Comparison of ENCODE assay signal across 11 cellular contexts in genomic region chr11:6377902-6378694, GRCh38. TPM values are rescaled to one million over a fixed set of nuclear protein-coding genes. Genes with fewer than 3 reads are reported as not detected.
DNase-seq lines count a peak whose midpoint lies in the region; ATAC-seq and TF ChIP-seq lines count a peak whose summit lies in the region.
"Had no signal": no experiment of that assay in that cellular context is flagged by ENCODE, and none has a peak within 500 bp of the region (broad histone marks: within the 10 kb centered on the region; RNA-seq: fewer than 3 reads in every experiment).

No MANE protein-coding gene starts in this region.

- no peaks in the 10 kb centered on the region for H3K27me3 Mint-ChIP-seq in activated CD8-positive, alpha-beta memory T cell treated with anti-CD3 and anti-CD28 coated beads, Interleukin-2, amount 10 ng/mL, durations not matched to agents 7 days and 5 days
- peaks cover 2% of the 10 kb centered on the region for H3K27me3 Mint-ChIP-seq in activated naive CD8-positive, alpha-beta T cell treated with anti-CD3 and anti-CD28 coated beads, Interleukin-2, amount 10 ng/mL, durations not matched to agents 7 days and 5 days

- H3K4me3 Mint-ChIP-seq in activated CD8-positive, alpha-beta memory T cell treated with anti-CD3 and anti-CD28 coated beads, Interleukin-2, amount 10 ng/mL, durations not matched to agents 7 days and 5 days, result peak overlapping the region; percentile 38
- H3K4me3 Mint-ChIP-seq in activated naive CD8-positive, alpha-beta T cell treated with anti-CD3 and anti-CD28 coated beads, Interleukin-2, amount 10 ng/mL, durations not matched to agents 7 days and 5 days, result peak overlapping the region; percentile 82
- no peak overlapping the region for H3K4me3 Mint-ChIP-seq in stimulated activated effector memory CD8-positive, alpha-beta T cell treated with anti-CD3 and anti-CD28 coated beads, Interleukin-12 subunit alpha, Interleukin-12 subunit beta, amount 100 ng/mL, for 72 hours

- in situ Hi-C loops in mammary epithelial cell (cut with MboI; ENCODE audit: low sequenced_read_pairs in 2 of 2), result loop anchor here (5.0 to 10.0 kb wide), 2 partner anchors 64 to 127 kb away; partner anchors contain the start of gene HPX (in 1 of the 2)

- POLR2A ChIA-PET in activated naive CD8-positive, alpha-beta T cell treated with anti-CD3 and anti-CD28 coated beads, Interleukin-2, amount 10 ng/mL, durations not matched to agents 7 days and 5 days (lab: Charles Lee), result interaction anchor here (0.7 to 3.6 kb wide), 14 partner anchors 11 to 365 kb away, joined by 3 to 31 read pairs (median 5); partner anchors contain the start of genes APBB1, ARFIP2, MRPL17 and SMPD1

- no peaks in the 10 kb centered on the region for H3K79me2 ChIP-seq in mammary epithelial cell (ENCODE audit: insufficient read depth, low read length)

- no peaks in the 10 kb centered on the region for H3K9me3 ChIP-seq in colonic mucosa
- H3K9me3 ChIP-seq in mammary epithelial cell (replicated peaks; ENCODE audit: insufficient read depth, low read length), result no peaks in the 10 kb centered on the region
- H3K9me3 ChIP-seq: ovary, SJSA1 had no signal

- H3K36me3 Mint-ChIP-seq in activated CD8-positive, alpha-beta memory T cell treated with anti-CD3 and anti-CD28 coated beads, Interleukin-2, amount 10 ng/mL, durations not matched to agents 7 days and 5 days, result no peaks in the 10 kb centered on the region
- H3K36me3 Mint-ChIP-seq in activated naive CD8-positive, alpha-beta T cell treated with anti-CD3 and anti-CD28 coated beads, Interleukin-2, amount 10 ng/mL, durations not matched to agents 7 days and 5 days, result no peaks in the 10 kb centered on the region
- H3K36me3 Mint-ChIP-seq in stimulated activated effector memory CD8-positive, alpha-beta T cell treated with anti-CD3 and anti-CD28 coated beads, Interleukin-12 subunit alpha, Interleukin-12 subunit beta, amount 100 ng/mL, for 72 hours, result no peaks in the 10 kb centered on the region

- peak; percentile 79 for ATAC-seq in activated CD8-positive, alpha-beta memory T cell treated with anti-CD3 and anti-CD28 coated beads, Interleukin-2, amount 10 ng/mL, durations not matched to agents 7 days and 5 days
- peak; percentile 91 for ATAC-seq in activated naive CD8-positive, alpha-beta T cell treated with anti-CD3 and anti-CD28 coated beads, Interleukin-2, amount 10 ng/mL, durations not matched to agents 7 days and 5 days (ENCODE audit: low read depth)
- peak; percentile 53 for ATAC-seq in stimulated activated effector memory CD8-positive, alpha-beta T cell treated with anti-CD3 and anti-CD28 coated beads, Interleukin-12 subunit alpha, Interleukin-12 subunit beta, amount 100 ng/mL, for 72 hours
- no peak for ATAC-seq in HG02623 (IDR thresholded peaks at IDR 0.05; ENCODE audit: unreplicated experiment)

- H3K36me3 ChIP-seq in colonic mucosa (no peaks in the 10 kb centered on the region), mammary epithelial cell (ENCODE audit: insufficient read depth, low read length) (no peaks in the 10 kb centered on the region)
- H3K36me3 ChIP-seq: ovary, SJSA1 had no signal

- BruUV-seq in mammary epithelial cell (replicated peaks; lab: Mats Ljungman, UMichigan), result no TSS peak

- no peak overlapping the region for H3K4me2 ChIP-seq in mammary epithelial cell (ENCODE audit: insufficient read depth, low read depth, low read length)

- intact Hi-C loops in colonic mucosa (cut with DNase I), result loop anchor here (2.0 kb wide), 1 partner anchor 65 kb away; no protein-coding TSS in a partner anchor
- intact Hi-C loops in mammary epithelial cell (cut with micrococcal nuclease), result loop anchor here (5.0 kb wide), 1 partner anchor 379 kb away; no protein-coding TSS in a partner anchor

- H3K4me1 ChIP-seq in colonic mucosa (no peaks in the 10 kb centered on the region), mammary epithelial cell (ENCODE audit: insufficient read depth, low read length) (no peaks in the 10 kb centered on the region)
- H3K4me1 ChIP-seq: SJSA1 had no signal

- H3K4me1 Mint-ChIP-seq in activated CD8-positive, alpha-beta memory T cell treated with anti-CD3 and anti-CD28 coated beads, Interleukin-2, amount 10 ng/mL, durations not matched to agents 7 days and 5 days, result peaks cover 31% of the 10 kb centered on the region
- H3K4me1 Mint-ChIP-seq in activated naive CD8-positive, alpha-beta T cell treated with anti-CD3 and anti-CD28 coated beads, Interleukin-2, amount 10 ng/mL, durations not matched to agents 7 days and 5 days, result peaks cover 32% of the 10 kb centered on the region
- H3K4me1 Mint-ChIP-seq in stimulated activated effector memory CD8-positive, alpha-beta T cell treated with anti-CD3 and anti-CD28 coated beads, Interleukin-12 subunit alpha, Interleukin-12 subunit beta, amount 100 ng/mL, for 72 hours, result no peaks in the 10 kb centered on the region

- no peak overlapping the region for H3K9ac ChIP-seq in colonic mucosa (ENCODE audit: low read depth in 2 of 2, low read length in 2 of 2)
- no peak overlapping the region for H3K9ac ChIP-seq in mammary epithelial cell (ENCODE audit: insufficient read depth, low read length)

- peak overlapping the region; percentile 86 for H3K27ac Mint-ChIP-seq in activated CD8-positive, alpha-beta memory T cell treated with anti-CD3 and anti-CD28 coated beads, Interleukin-2, amount 10 ng/mL, durations not matched to agents 7 days and 5 days
- H3K27ac Mint-ChIP-seq in activated naive CD8-positive, alpha-beta T cell treated with anti-CD3 and anti-CD28 coated beads, Interleukin-2, amount 10 ng/mL, durations not matched to agents 7 days and 5 days, result peak overlapping the region; percentile 97
- no peak overlapping the region for H3K27ac Mint-ChIP-seq in stimulated activated effector memory CD8-positive, alpha-beta T cell treated with anti-CD3 and anti-CD28 coated beads, Interleukin-12 subunit alpha, Interleukin-12 subunit beta, amount 100 ng/mL, for 72 hours

- no peak overlapping the region for H3K27ac ChIP-seq in colonic mucosa
- H3K27ac ChIP-seq in mammary epithelial cell (ENCODE audit: insufficient read depth, low read depth, low read length), result no peak overlapping the region
- H3K27ac ChIP-seq: ovary, SJSA1 had no signal

- no peak for DNase-seq in activated CD8-positive, alpha-beta memory T cell treated with anti-CD3 and anti-CD28 coated beads, Interleukin-2, amount 10 ng/mL, durations not matched to agents 7 days and 5 days
- DNase-seq in activated CD8-positive, alpha-beta memory T cell treated with anti-CD3 and anti-CD28 coated beads for 24 hours, result no peak
- DNase-seq in NAMALWA (ENCODE audit: low spot score), result peak; percentile 9
- DNase-seq in activated naive CD8-positive, alpha-beta T cell treated with anti-CD3 and anti-CD28 coated beads, Interleukin-2, amount 10 ng/mL, durations not matched to agents 7 days and 5 days, result no peak
- no peak for DNase-seq in stimulated activated effector memory CD8-positive, alpha-beta T cell treated with anti-CD3 and anti-CD28 coated beads, Interleukin-12 subunit alpha, Interleukin-12 subunit beta, amount 100 ng/mL, for 72 hours (ENCODE audit: low spot score in 2 of 2)
- DNase-seq in colonic mucosa, result no peak
- no peak for DNase-seq in mammary epithelial cell
- DNase-seq: NCI-H1436 treated with DMSO at 0.1 percent for 48 hours, ovary had no signal

- CTCF ChIA-PET in activated CD8-positive, alpha-beta memory T cell treated with anti-CD3 and anti-CD28 coated beads, Interleukin-2, amount 10 ng/mL, durations not matched to agents 7 days and 5 days (lab: Charles Lee), result interaction anchor here (0.8 to 21.6 kb wide), 37 partner anchors 10 to 328 kb away, joined by 3 to 571 read pairs (median 9); partner anchors contain the start of genes APBB1, ARFIP2, CAVIN3 and HPX
- CTCF ChIA-PET in mammary epithelial cell (lab: Charles Lee; ENCODE audit: low non-redundant PET), result interaction anchor here (0.6 to 0.8 kb wide), 2 partner anchors 30 to 234 kb away, joined by 3 to 6 read pairs; partner anchors contain the start of gene TAF10

- no peaks in the 10 kb centered on the region for H4K20me1 ChIP-seq in mammary epithelial cell (ENCODE audit: insufficient read depth, low read length)

- H2AFZ ChIP-seq in mammary epithelial cell (ENCODE audit: low read depth, low read length), result no peak overlapping the region

- WGBS in mammary epithelial cell (ENCODE audit: low coverage, missing lambda C conversion rate), result 73% methylated on average over 4 of the region's 4 CpGs

- no peaks in the 10 kb centered on the region for H3K9me3 Mint-ChIP-seq in activated CD8-positive, alpha-beta memory T cell treated with anti-CD3 and anti-CD28 coated beads, Interleukin-2, amount 10 ng/mL, durations not matched to agents 7 days and 5 days (ENCODE audit: low read depth)
- no peaks in the 10 kb centered on the region for H3K9me3 Mint-ChIP-seq in activated naive CD8-positive, alpha-beta T cell treated with anti-CD3 and anti-CD28 coated beads, Interleukin-2, amount 10 ng/mL, durations not matched to agents 7 days and 5 days
- H3K9me3 Mint-ChIP-seq in stimulated activated effector memory CD8-positive, alpha-beta T cell treated with anti-CD3 and anti-CD28 coated beads, Interleukin-12 subunit alpha, Interleukin-12 subunit beta, amount 100 ng/mL, for 72 hours, result no peaks in the 10 kb centered on the region

- TF ChIP-seq CTCF in colonic mucosa (IDR thresholded peaks at IDR 0.05) (no peak), mammary epithelial cell (conservative IDR thresholded peaks at IDR 0.05 in 1 of 2, IDR thresholded peaks at IDR 0.05 in 1 of 2; ENCODE audit: extremely low read depth in 1 of 2, insufficient read depth in 1 of 2, low read depth in 1 of 2, low read length in 2 of 2) (no peak)

- H3K4me3 ChIP-seq in colonic mucosa (no peak overlapping the region), mammary epithelial cell (replicated peaks in 1 of 3; ENCODE audit: insufficient read depth in 1 of 3, low read depth in 2 of 3, low read length in 3 of 3) (no peak overlapping the region)
- H3K4me3 ChIP-seq: ovary, SJSA1 had no signal

- no peaks in the 10 kb centered on the region for H3K27me3 ChIP-seq in colonic mucosa
- H3K27me3 ChIP-seq in mammary epithelial cell (ENCODE audit: insufficient read depth, low read length), result no peaks in the 10 kb centered on the region
- H3K27me3 ChIP-seq: ovary, SJSA1 had no signal

- dilution Hi-C loops in mammary epithelial cell (cut with HindIII; ENCODE audit: low sequenced_read_pairs), result loop anchor here (5.0 to 10.0 kb wide), 2 partner anchors 64 to 73 kb away; partner anchors contain the start of gene HPX

RNA-seq across cellular contexts. Expression of gene SMPD1, which starts 12.2 kb away (rescaled TPM):
- total RNA-seq in activated CD8-positive, alpha-beta memory T cell treated with anti-CD3 and anti-CD28 coated beads, Interleukin-2, amount 10 ng/mL, durations not matched to agents 7 days and 5 days, result 10 to 100 TPM; 38.9 to 41.9 TPM
- 10 to 100 TPM; 40.7 to 42.6 TPM for total RNA-seq in activated naive CD8-positive, alpha-beta T cell treated with anti-CD3 and anti-CD28 coated beads, Interleukin-2, amount 10 ng/mL, durations not matched to agents 7 days and 5 days
- total RNA-seq in colonic mucosa (10 to 100 TPM; 49.3 to 57.1 TPM), mammary epithelial cell (10 to 100 TPM; 17.0 to 24.1 TPM)
- polyA plus RNA-seq in mammary epithelial cell, result 15.5 TPM
- 12.0 TPM for polyA minus RNA-seq in mammary epithelial cell

RNA-seq across cellular contexts. Expression of gene APBB1, which starts 40.8 kb away (rescaled TPM):
- total RNA-seq in activated CD8-positive, alpha-beta memory T cell treated with anti-CD3 and anti-CD28 coated beads, Interleukin-2, amount 10 ng/mL, durations not matched to agents 7 days and 5 days, result 10 to 100 TPM; 38.7 to 43.4 TPM
- total RNA-seq in activated naive CD8-positive, alpha-beta T cell treated with anti-CD3 and anti-CD28 coated beads, Interleukin-2, amount 10 ng/mL, durations not matched to agents 7 days and 5 days, result 10 to 100 TPM; 64.0 to 69.2 TPM
- total RNA-seq in colonic mucosa, result 10 to 100 TPM in 1 of 2 donors, 1 to 10 TPM in 1; 6.6 to 10.2 TPM
- 10 to 100 TPM; 16.9 to 22.5 TPM for total RNA-seq in mammary epithelial cell
- polyA plus RNA-seq in mammary epithelial cell, result 7.0 TPM
- polyA minus RNA-seq in mammary epithelial cell, result 3.7 TPM

RNA-seq across cellular contexts. Expression of gene CAVIN3, which starts 57.8 kb away (rescaled TPM):
- total RNA-seq in activated CD8-positive, alpha-beta memory T cell treated with anti-CD3 and anti-CD28 coated beads, Interleukin-2, amount 10 ng/mL, durations not matched to agents 7 days and 5 days, result 10 to 100 TPM in 1 of 2 experiments, 1 to 10 TPM in 1; 4.9 to 18.7 TPM
- 1 to 10 TPM; 1.4 to 1.6 TPM for total RNA-seq in activated naive CD8-positive, alpha-beta T cell treated with anti-CD3 and anti-CD28 coated beads, Interleukin-2, amount 10 ng/mL, durations not matched to agents 7 days and 5 days
- 10 to 100 TPM in 1 of 2 donors, 1 to 10 TPM in 1; 6.5 to 15.4 TPM for total RNA-seq in colonic mucosa
- total RNA-seq in mammary epithelial cell, result 100 to 1,000 TPM in 1 of 2 donors, 10 to 100 TPM in 1; 47.7 to 117 TPM
- polyA plus RNA-seq in mammary epithelial cell, result 108 TPM
- polyA minus RNA-seq in mammary epithelial cell, result 4.7 TPM
